Comparison of ENCODE assay signal across 11 cellular contexts in the genomic region with DNA sequence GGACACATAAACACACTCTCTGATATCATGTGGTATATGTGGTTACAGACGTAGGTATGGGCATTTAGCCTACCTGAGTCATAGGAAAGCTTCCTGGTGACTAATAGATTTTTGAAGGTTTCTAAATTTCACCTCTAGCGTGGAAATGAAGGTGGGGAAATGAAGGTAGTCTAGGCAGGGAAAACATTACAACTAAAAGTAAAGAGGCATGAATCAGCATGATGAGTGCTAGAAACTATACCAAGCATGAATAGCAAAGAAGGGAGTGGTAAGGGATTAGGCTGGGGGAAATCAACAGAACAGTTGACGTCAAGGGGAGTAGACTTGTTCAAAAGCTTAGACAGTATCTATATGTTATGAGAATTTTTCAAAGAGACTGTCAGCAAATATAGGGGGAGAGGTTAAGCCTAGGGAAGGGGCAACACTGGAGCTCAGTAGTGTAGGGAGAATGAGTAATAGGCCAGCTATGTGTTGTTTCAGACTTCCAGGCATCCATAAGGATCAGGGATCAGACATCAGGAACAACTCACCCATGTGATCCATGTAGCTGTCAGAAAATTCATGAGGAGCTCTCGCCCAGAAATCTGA.
DNase-seq lines count a peak whose midpoint lies in the region; ATAC-seq and TF ChIP-seq lines count a peak whose summit lies in the region.
"Had no signal": no experiment of that assay in that cellular context is flagged by ENCODE, and none has a peak within 500 bp of the region (broad histone marks: within the 10 kb centered on the region; RNA-seq: fewer than 3 reads in every experiment).

No MANE protein-coding gene starts in this region.

- H3K27me3 ChIP-seq in mesendoderm (ENCODE audit: insufficient read depth, low read length, poor library complexity): no peaks in the 10 kb centered on the region

- no peak overlapping the region for H3K56ac ChIP-seq in mesendoderm (ENCODE audit: low read length)

- no CpG with 5 or more reads among the region's 4 CpGs for WGBS in mesendoderm (ENCODE audit: extremely low coverage, insufficient coverage, low lambda C conversion rate)

- no peaks in the 10 kb centered on the region for H3K36me3 ChIP-seq in mesendoderm (ENCODE audit: control insufficient read depth, insufficient read depth, low read length)

- no peak overlapping the region for H2BK15ac ChIP-seq in mesendoderm (replicated peaks; ENCODE audit: low read depth)

- H4K8ac ChIP-seq in mesendoderm (ENCODE audit: low read depth, low read length): no peak overlapping the region

- peaks cover 33% of the 10 kb centered on the region for H3K4me1 Mint-ChIP-seq in chondrocyte (ENCODE audit: low read depth)
- H3K4me1 Mint-ChIP-seq: memory B cell, T-helper 17 cell had no signal

- H3K4me1 ChIP-seq in mesendoderm (ENCODE audit: control insufficient read depth, low read depth, low read length): no peaks in the 10 kb centered on the region

- no peak overlapping the region for H3K23ac ChIP-seq in mesendoderm (ENCODE audit: low read length)

- TF ChIP-seq RAD21 in Ishikawa (IDR thresholded peaks at IDR 0.05; ENCODE audit: low read depth): no peak

- no peak overlapping the region for H4K5ac ChIP-seq in mesendoderm (ENCODE audit: low read length)

- H3K36me3 Mint-ChIP-seq in chondrocyte (ENCODE audit: low read depth): peaks cover 2% of the 10 kb centered on the region
- H3K36me3 Mint-ChIP-seq: memory B cell had no signal

- no peak overlapping the region for H3K4ac ChIP-seq in mesendoderm (ENCODE audit: low read depth, low read length)

- H2BK5ac ChIP-seq in mesendoderm (ENCODE audit: low read length): no peak overlapping the region

- 0 out of 2 replicates have a peak, but pooled peaks have one; percentile 37 for TF ChIP-seq EP300 in Ishikawa (IDR thresholded peaks at IDR 0.05; ENCODE audit: borderline replicate concordance)

- DNase-seq in DMS53 (lab: John Stamatoyannopoulos, UW) (peak; percentile 88), chondrocyte (ENCODE audit: low spot score) (no peak), mesendoderm (peak; percentile 28), NCI-H345 treated with DMSO at 0.1 percent for 48 hours (lab: John Stamatoyannopoulos, UW; ENCODE audit: unreplicated experiment) (no peak), NCI-H2107 (lab: John Stamatoyannopoulos, UW) (no peak)
- DNase-seq: NCI-H524 treated with DMSO at 0.1 percent for 48 hours, T-helper 17 cell had no signal

- H2AK5ac ChIP-seq in mesendoderm (ENCODE audit: low read length): no peak overlapping the region

- H3K79me2 ChIP-seq in mesendoderm (ENCODE audit: control insufficient read depth, insufficient read depth, low read length): no peaks in the 10 kb centered on the region

- no peak for TF ChIP-seq CTCF in chondrocyte (IDR thresholded peaks at IDR 0.05)

- no peak overlapping the region for H3K4me3 Mint-ChIP-seq in chondrocyte (ENCODE audit: unreplicated experiment)
- H3K4me3 Mint-ChIP-seq: memory B cell, T-helper 17 cell had no signal

- peaks cover 38% of the 10 kb centered on the region for H3K9me3 Mint-ChIP-seq in chondrocyte (ENCODE audit: low read depth)

- H3K27ac Mint-ChIP-seq in chondrocyte (ENCODE audit: unreplicated experiment): peak overlapping the region; percentile 92
- H3K27ac Mint-ChIP-seq: memory B cell, T-helper 17 cell had no signal

- no peak overlapping the region for H3K27ac ChIP-seq in mesendoderm (ENCODE audit: low read depth, low read length)

- H3K27me3 Mint-ChIP-seq in chondrocyte (ENCODE audit: low read depth): no peaks in the 10 kb centered on the region
- H3K27me3 Mint-ChIP-seq: T-helper 17 cell had no signal

- H3K4me3 ChIP-seq in mesendoderm (ENCODE audit: low read length): no peak overlapping the region

- H3K18ac ChIP-seq in mesendoderm (ENCODE audit: low read length): no peak overlapping the region

- H3K9ac ChIP-seq in mesendoderm (ENCODE audit: low read length): no peak overlapping the region

- no peak overlapping the region for H3K4me2 ChIP-seq in mesendoderm (ENCODE audit: low read length)

- H3K79me1 ChIP-seq in mesendoderm (ENCODE audit: low read length): no peaks in the 10 kb centered on the region

- ATAC-seq in HG03442 (IDR thresholded peaks at IDR 0.05; ENCODE audit: unreplicated experiment): no peak
- no peak for ATAC-seq in HG03280 (IDR thresholded peaks at IDR 0.05; ENCODE audit: unreplicated experiment)
- ATAC-seq: T-helper 17 cell had no signal

- no peak overlapping the region for H2BK120ac ChIP-seq in mesendoderm (ENCODE audit: low read depth, low read length)

TF ChIP-seq in Ishikawa, 13 proteins besides CTCF, POLR2A, EP300 and RAD21:
- TF ChIP-seq CREB1 (IDR thresholded peaks at IDR 0.05; ENCODE audit: low read depth) (no peak), TEAD4 (IDR thresholded peaks at IDR 0.05) (no peak; the same call in 1 of the 2 replicates), CEBPB (IDR thresholded peaks at IDR 0.05) (no peak), NFIC (IDR thresholded peaks at IDR 0.05) (no peak), ZBTB7A (IDR thresholded peaks at IDR 0.05; ENCODE audit: low read depth) (no peak), FOXM1 (IDR thresholded peaks at IDR 0.05; ENCODE audit: borderline replicate concordance, low read depth) (no peak), EGR1 (IDR thresholded peaks at IDR 0.05) (no peak), TAF1 (IDR thresholded peaks at IDR 0.05; ENCODE audit: low read depth) (no peak), YY1 (IDR thresholded peaks at IDR 0.05; ENCODE audit: low read depth) (no peak), TCF12 (IDR thresholded peaks at IDR 0.05; ENCODE audit: low read depth) (no peak)
- TF ChIP-seq, protein P1, sequence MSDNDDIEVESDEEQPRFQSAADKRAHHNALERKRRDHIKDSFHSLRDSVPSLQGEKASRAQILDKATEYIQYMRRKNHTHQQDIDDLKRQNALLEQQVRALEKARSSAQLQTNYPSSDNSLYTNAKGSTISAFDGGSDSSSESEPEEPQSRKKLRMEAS (IDR thresholded peaks at IDR 0.05): no peak
- TF ChIP-seq, protein P2, sequence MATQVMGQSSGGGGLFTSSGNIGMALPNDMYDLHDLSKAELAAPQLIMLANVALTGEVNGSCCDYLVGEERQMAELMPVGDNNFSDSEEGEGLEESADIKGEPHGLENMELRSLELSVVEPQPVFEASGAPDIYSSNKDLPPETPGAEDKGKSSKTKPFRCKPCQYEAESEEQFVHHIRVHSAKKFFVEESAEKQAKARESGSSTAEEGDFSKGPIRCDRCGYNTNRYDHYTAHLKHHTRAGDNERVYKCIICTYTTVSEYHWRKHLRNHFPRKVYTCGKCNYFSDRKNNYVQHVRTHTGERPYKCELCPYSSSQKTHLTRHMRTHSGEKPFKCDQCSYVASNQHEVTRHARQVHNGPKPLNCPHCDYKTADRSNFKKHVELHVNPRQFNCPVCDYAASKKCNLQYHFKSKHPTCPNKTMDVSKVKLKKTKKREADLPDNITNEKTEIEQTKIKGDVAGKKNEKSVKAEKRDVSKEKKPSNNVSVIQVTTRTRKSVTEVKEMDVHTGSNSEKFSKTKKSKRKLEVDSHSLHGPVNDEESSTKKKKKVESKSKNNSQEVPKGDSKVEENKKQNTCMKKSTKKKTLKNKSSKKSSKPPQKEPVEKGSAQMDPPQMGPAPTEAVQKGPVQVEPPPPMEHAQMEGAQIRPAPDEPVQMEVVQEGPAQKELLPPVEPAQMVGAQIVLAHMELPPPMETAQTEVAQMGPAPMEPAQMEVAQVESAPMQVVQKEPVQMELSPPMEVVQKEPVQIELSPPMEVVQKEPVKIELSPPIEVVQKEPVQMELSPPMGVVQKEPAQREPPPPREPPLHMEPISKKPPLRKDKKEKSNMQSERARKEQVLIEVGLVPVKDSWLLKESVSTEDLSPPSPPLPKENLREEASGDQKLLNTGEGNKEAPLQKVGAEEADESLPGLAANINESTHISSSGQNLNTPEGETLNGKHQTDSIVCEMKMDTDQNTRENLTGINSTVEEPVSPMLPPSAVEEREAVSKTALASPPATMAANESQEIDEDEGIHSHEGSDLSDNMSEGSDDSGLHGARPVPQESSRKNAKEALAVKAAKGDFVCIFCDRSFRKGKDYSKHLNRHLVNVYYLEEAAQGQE (IDR thresholded peaks at IDR 0.05; ENCODE audit: low read depth): no peak
- TF ChIP-seq, protein P3, sequence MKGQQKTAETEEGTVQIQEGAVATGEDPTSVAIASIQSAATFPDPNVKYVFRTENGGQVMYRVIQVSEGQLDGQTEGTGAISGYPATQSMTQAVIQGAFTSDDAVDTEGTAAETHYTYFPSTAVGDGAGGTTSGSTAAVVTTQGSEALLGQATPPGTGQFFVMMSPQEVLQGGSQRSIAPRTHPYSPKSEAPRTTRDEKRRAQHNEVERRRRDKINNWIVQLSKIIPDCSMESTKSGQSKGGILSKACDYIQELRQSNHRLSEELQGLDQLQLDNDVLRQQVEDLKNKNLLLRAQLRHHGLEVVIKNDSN (IDR thresholded peaks at IDR 0.05): no peak

Comparison
In these comparisons a context has a peak if more than half of its experiments do, and no peak if none do; other contexts are left out.
1. DNase-seq: peak in DMS53 (single experiment) and mesendoderm (single experiment); none in chondrocyte (single experiment), NCI-H345 treated with DMSO at 0.1 percent for 48 hours (single experiment) and NCI-H2107 (single experiment).